ENCODE assay signal across 8 cellular contexts in genomic region chr19:343451-343931, GRCh38. TPM values are rescaled to one million over a fixed set of nuclear protein-coding genes. Genes with fewer than 3 reads are reported as not detected.
DNase-seq lines count a peak whose midpoint lies in the region; ATAC-seq, FAIRE-seq and TF ChIP-seq lines count a peak whose summit lies in the region.

No MANE protein-coding gene starts in this region.

- peaks cover 16% of the 10 kb centered on the region for H3K4me1 ChIP-seq in mesodermal cell (ENCODE audit: control insufficient read depth, insufficient read depth, low read length, poor library complexity, severe bottlenecking)

- WGBS in mesodermal cell (ENCODE audit: insufficient coverage in 2 of 2), 2 experiments = 76 to 81% methylated on average over 15 to 19 of the region's 19 CpGs

- H3K4me3 ChIP-seq in bronchial epithelial cell (ENCODE audit: low read depth, low read length) = peak overlapping the region; percentile 53
- H3K4me3 ChIP-seq in mesodermal cell (ENCODE audit: extremely low read depth, insufficient read depth, low read length, poor library complexity, severe bottlenecking) = peak overlapping the region; percentile 66

- peaks cover 6% of the 10 kb centered on the region for H3K36me3 ChIP-seq in bronchial epithelial cell (ENCODE audit: control insufficient read depth, insufficient read depth, low read length)
- peaks cover 33% of the 10 kb centered on the region for H3K36me3 ChIP-seq in mesodermal cell (ENCODE audit: control insufficient read depth, insufficient read depth, low read length)

- H3K27ac ChIP-seq in 22Rv1 = peak overlapping the region; percentile 61
- peak overlapping the region; percentile 36 for H3K27ac ChIP-seq in mesodermal cell (ENCODE audit: low read depth, low read length, severe bottlenecking)

- no peak for TF ChIP-seq CTCF in 22Rv1 (IDR thresholded peaks at IDR 0.05)
- no peak for TF ChIP-seq CTCF in bronchial epithelial cell (IDR thresholded peaks at IDR 0.05; ENCODE audit: insufficient read depth, low read length, severe bottlenecking)

- peaks cover 6% of the 10 kb centered on the region for H3K9me3 ChIP-seq in mesodermal cell (ENCODE audit: control insufficient read depth, low read length)

- no peak for ATAC-seq in GM21825 (IDR thresholded peaks at IDR 0.05; ENCODE audit: unreplicated experiment)

- no peaks in the 10 kb centered on the region for H3K27me3 ChIP-seq in bronchial epithelial cell (ENCODE audit: control insufficient read depth, insufficient read depth, low read length)

- FAIRE-seq in bronchial epithelial cell (lab: Jason Lieb, UNC) = no peak

- DNase-seq in HT-29 (ENCODE audit: low spot score) = peak; percentile 18
- peak; percentile 25 for DNase-seq in bronchial epithelial cell (ENCODE audit: low read depth)
- no peak for DNase-seq in GM19240 (ENCODE audit: insufficient read length, low spot score)
- DNase-seq in NCI-H2196 treated with DMSO at 0.1 percent for 48 hours (lab: John Stamatoyannopoulos, UW; ENCODE audit: unreplicated experiment) = no peak
- no peak for DNase-seq in cerebellar nuclear complex (lab: John Stamatoyannopoulos, UW)

RNA-seq across cellular contexts. Expression of gene MIER2, which starts 1.1 kb away (rescaled TPM):
- 20.8 and 29.8 TPM in 2 replicates for total RNA-seq in HT-29 (2014; rRNA removed; shearing (Covaris generic))
- 19.0 and 19.6 TPM in 2 replicates for total RNA-seq in bronchial epithelial cell
- polyA plus RNA-seq in mesodermal cell (2013, experiment 1 of 2) = 45.4 TPM
- 37.3 TPM for polyA plus RNA-seq in mesodermal cell (2013, experiment 2 of 2)

RNA-seq across cellular contexts. Expression of gene PLPP2, which starts 52.3 kb away (rescaled TPM):
- total RNA-seq in HT-29 (2014; rRNA removed; shearing (Covaris generic)) = 226 and 231 TPM in 2 replicates
- 39.8 and 86.9 TPM in 2 replicates for total RNA-seq in bronchial epithelial cell
- polyA plus RNA-seq in mesodermal cell (2013, experiment 1 of 2) = 6.3 TPM
- 4.1 TPM for polyA plus RNA-seq in mesodermal cell (2013, experiment 2 of 2)

Comparison
In these comparisons a context has a peak if more than half of its experiments do, and no peak if none do; other contexts are left out.
1. DNase-seq: peak in HT-29 (single experiment) and bronchial epithelial cell (single experiment); none in GM19240 (single experiment), NCI-H2196 treated with DMSO at 0.1 percent for 48 hours (single experiment) and cerebellar nuclear complex (0 of 2).